8 cellular contexts compared by ENCODE assay signal in the genomic region with DNA sequence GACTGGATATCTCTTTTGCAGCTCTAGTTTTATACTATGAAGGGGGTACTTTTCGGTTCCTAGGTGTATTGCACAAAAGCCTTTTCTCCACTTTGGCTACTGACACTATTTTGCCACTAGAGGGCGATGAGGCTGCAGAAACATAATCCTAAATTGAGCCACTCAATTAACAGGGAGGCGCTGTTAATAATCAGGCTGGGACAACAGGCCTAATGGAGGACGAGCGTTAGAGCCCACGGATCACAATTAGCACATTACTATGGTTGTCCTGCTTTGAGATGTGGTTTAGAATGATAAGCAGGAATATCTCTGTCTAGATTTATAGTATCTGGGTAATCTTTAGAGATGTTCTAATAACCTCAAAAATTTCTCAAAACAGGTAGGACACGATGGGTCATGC.
DNase-seq lines count a peak whose midpoint lies in the region; ATAC-seq and TF ChIP-seq lines count a peak whose summit lies in the region.

No MANE protein-coding gene starts in this region.

- H3K4me1 ChIP-seq in OCI-LY1 (ENCODE audit: insufficient read depth, low read length, severe bottlenecking) = peaks cover 35% of the 10 kb centered on the region
- no peaks in the 10 kb centered on the region for H3K4me1 ChIP-seq in ovary (ENCODE audit: insufficient read depth)

- TF ChIP-seq RAD21 in Ishikawa (IDR thresholded peaks at IDR 0.05; ENCODE audit: low read depth) = peak; percentile 83

- H3F3A ChIP-seq in OCI-LY1 (ENCODE audit: insufficient read depth, low read length) = no peaks in the 10 kb centered on the region

- no peaks in the 10 kb centered on the region for H3K9me2 ChIP-seq in OCI-LY1 (ENCODE audit: low read depth, low read length)

- no peak overlapping the region; the same call in 1 of the 2 replicates for H3K4me2 ChIP-seq in OCI-LY1 (ENCODE audit: low read length)

- TF ChIP-seq EP300 in Ishikawa (IDR thresholded peaks at IDR 0.05; ENCODE audit: borderline replicate concordance) (no peak), ovary (IDR thresholded peaks at IDR 0.05) (no peak)

- H3K4me1 Mint-ChIP-seq in activated T-cell treated with anti-CD3 and anti-CD28 coated beads, Interleukin-2, amount 50 U/mL, for 4 hours (ENCODE audit: low read depth) = no peaks in the 10 kb centered on the region

- no peak overlapping the region for H2AFZ ChIP-seq in OCI-LY1 (ENCODE audit: low read length)

- H3K27ac ChIP-seq in OCI-LY1 (ENCODE audit: low read depth, low read length, poor library complexity, severe bottlenecking) (no peak overlapping the region), ovary (no peak overlapping the region)

- WGBS in ovary, 3 donors = 15 to 24% (median 16%) methylated on average over 7 of the region's 7 CpGs

- TF ChIP-seq CTCF in OCI-LY1 (IDR thresholded peaks at IDR 0.05; ENCODE audit: low read length) = peak; percentile 92
- TF ChIP-seq CTCF in fibroblast of villous mesenchyme (IDR thresholded peaks at IDR 0.05; ENCODE audit: insufficient read depth, low read depth, low read length) = peak; percentile 96
- TF ChIP-seq CTCF in ovary (IDR thresholded peaks at IDR 0.05) = peak in 2 of 3 donors; percentile 44 to 45

- H3K4me3 ChIP-seq in OCI-LY1 (ENCODE audit: low read depth, low read length, poor library complexity, severe bottlenecking) = no peak overlapping the region
- no peak overlapping the region for H3K4me3 ChIP-seq in fibroblast of villous mesenchyme (ENCODE audit: low read depth, low read length)
- no peak overlapping the region for H3K4me3 ChIP-seq in ovary

- H3K79me2 ChIP-seq in OCI-LY1 (ENCODE audit: insufficient read depth, low read length) = no peaks in the 10 kb centered on the region

- no peaks in the 10 kb centered on the region for H4K20me1 ChIP-seq in OCI-LY1 (ENCODE audit: insufficient read depth, low read length)

- no peaks in the 10 kb centered on the region for H3K36me3 Mint-ChIP-seq in activated T-cell treated with anti-CD3 and anti-CD28 coated beads, Interleukin-2, amount 50 U/mL, for 4 hours (ENCODE audit: insufficient read depth)

- H3K27me3 ChIP-seq in OCI-LY1 (ENCODE audit: insufficient read depth, low read length) (no peaks in the 10 kb centered on the region), ovary (no peaks in the 10 kb centered on the region)

- H3K9me3 ChIP-seq in OCI-LY1 (ENCODE audit: low read length) (no peaks in the 10 kb centered on the region), ovary (no peaks in the 10 kb centered on the region)

- H3K36me3 ChIP-seq in OCI-LY1 (ENCODE audit: insufficient read depth, low read length) (no peaks in the 10 kb centered on the region), ovary (no peaks in the 10 kb centered on the region)

- TF ChIP-seq POLR2A in ovary (IDR thresholded peaks at IDR 0.05) = no peak

- no peaks in the 10 kb centered on the region for H3K9me3 Mint-ChIP-seq in activated T-cell treated with anti-CD3 and anti-CD28 coated beads, Interleukin-2, amount 50 U/mL, for 4 hours

- ATAC-seq in GM21528 (IDR thresholded peaks at IDR 0.05; ENCODE audit: low FRiP score, unreplicated experiment) = peak; percentile 53
- peak; percentile 55 to 71 for ATAC-seq in activated T-cell treated with anti-CD3 and anti-CD28 coated beads, Interleukin-2, amount 50 U/mL, for 4 hours

- H3K4me3 Mint-ChIP-seq in activated T-cell treated with anti-CD3 and anti-CD28 coated beads, Interleukin-2, amount 50 U/mL, for 4 hours = no peak overlapping the region

- intact Hi-C loops in ovary (cut with DNase I) = no loop called here

- DNase-seq in EH (ENCODE audit: low read depth) (peak; percentile 75), fibroblast of villous mesenchyme (ENCODE audit: low read depth) (peak; percentile 75), ovary (peak in 1 of 5 donors; percentile 26), OCI-M2 (lab: John Stamatoyannopoulos, UW; ENCODE audit: unreplicated experiment) (no peak)
- peak; percentile 28 for DNase-seq in activated T-cell treated with anti-CD3 and anti-CD28 coated beads, Interleukin-2, amount 50 U/mL, for 4 hours

- H3K9ac ChIP-seq in OCI-LY1 (ENCODE audit: low read length) = no peak overlapping the region

- H3K27me3 Mint-ChIP-seq in activated T-cell treated with anti-CD3 and anti-CD28 coated beads, Interleukin-2, amount 50 U/mL, for 4 hours (ENCODE audit: low read depth) = peaks cover 3% of the 10 kb centered on the region

TF ChIP-seq in Ishikawa, 13 proteins besides CTCF, POLR2A, EP300 and RAD21:
- TF ChIP-seq YY1 (IDR thresholded peaks at IDR 0.05; ENCODE audit: low read depth) = no peak
- TF ChIP-seq CEBPB (IDR thresholded peaks at IDR 0.05) = peak; percentile 62
- TF ChIP-seq, protein P1, sequence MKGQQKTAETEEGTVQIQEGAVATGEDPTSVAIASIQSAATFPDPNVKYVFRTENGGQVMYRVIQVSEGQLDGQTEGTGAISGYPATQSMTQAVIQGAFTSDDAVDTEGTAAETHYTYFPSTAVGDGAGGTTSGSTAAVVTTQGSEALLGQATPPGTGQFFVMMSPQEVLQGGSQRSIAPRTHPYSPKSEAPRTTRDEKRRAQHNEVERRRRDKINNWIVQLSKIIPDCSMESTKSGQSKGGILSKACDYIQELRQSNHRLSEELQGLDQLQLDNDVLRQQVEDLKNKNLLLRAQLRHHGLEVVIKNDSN (IDR thresholded peaks at IDR 0.05) = no peak
- TF ChIP-seq EGR1 (IDR thresholded peaks at IDR 0.05) = no peak

Comparison
In these comparisons a context has a peak if more than half of its experiments do, and no peak if none do; other contexts are left out.
1. CTCF ChIP-seq: peak in every context shown above with its lines; median percentile 96 in fibroblast of villous mesenchyme; 92 in OCI-LY1; 44 in ovary.